ENCODE assay signal across 27 cellular contexts in genomic region chr10:96613565-96613964, GRCh38. TPM values are rescaled to one million over a fixed set of nuclear protein-coding genes. Genes with fewer than 3 reads are reported as not detected.
A peak's percentile ranks its signal among the peaks of the same experiment; 100 is the strongest.
DNase-seq lines count a peak whose midpoint lies in the region; ATAC-seq and TF ChIP-seq lines count a peak whose summit lies in the region.
"Had no signal": no experiment of that assay in that cellular context is flagged by ENCODE, and none has a peak within 500 bp of the region (broad histone marks: within the 10 kb centered on the region; RNA-seq: fewer than 3 reads in every experiment).

No MANE protein-coding gene starts in this region.

- H4K91ac ChIP-seq in trophoblast cell (ENCODE audit: low read depth, low read length) = peak overlapping the region; percentile 49

- no peak overlapping the region for H2AK5ac ChIP-seq in trophoblast cell (ENCODE audit: low read length)

- H3K9me3 ChIP-seq in PC-3 (ENCODE audit: low read length) = no peaks in the 10 kb centered on the region
- H3K9me3 ChIP-seq in trophoblast cell (ENCODE audit: insufficient read depth, low read depth, low read length) = no peaks in the 10 kb centered on the region
- no peaks in the 10 kb centered on the region for H3K9me3 ChIP-seq in ascending aorta
- H3K9me3 ChIP-seq: ovary had no signal

- no peaks in the 10 kb centered on the region for H3K79me2 ChIP-seq in PC-3 (ENCODE audit: low read length)
- no peaks in the 10 kb centered on the region for H3K79me2 ChIP-seq in trophoblast cell (ENCODE audit: control insufficient read depth, insufficient read depth, low read length, poor library complexity)

- H3K4me2 ChIP-seq in PC-3 (ENCODE audit: low read length) (no peak overlapping the region), trophoblast cell (ENCODE audit: low read length) (no peak overlapping the region)
- H3K4me2 ChIP-seq: smooth muscle cell had no signal

- H4K12ac ChIP-seq in trophoblast cell (ENCODE audit: low read depth, low read length) = no peak overlapping the region

- no peak overlapping the region for H3K18ac ChIP-seq in trophoblast cell (ENCODE audit: low read length)

- H3K36me3 ChIP-seq in PC-3 (ENCODE audit: low read depth, low read length) (no peaks in the 10 kb centered on the region), trophoblast cell (ENCODE audit: control insufficient read depth in 1 of 2, insufficient read depth in 2 of 2, low read length in 2 of 2) (no peaks in the 10 kb centered on the region), ascending aorta (no peaks in the 10 kb centered on the region)
- H3K36me3 ChIP-seq: ovary had no signal

- BruUV-seq in PC-3 (replicated peaks; lab: Mats Ljungman, UMichigan) = no TSS peak

- no peak for TF ChIP-seq CTCF in PC-3 (conservative IDR thresholded peaks at IDR 0.05; ENCODE audit: low read depth, low read length)
- TF ChIP-seq CTCF in ascending aorta (IDR thresholded peaks at IDR 0.05) = no peak

- no peaks in the 10 kb centered on the region for H4K20me1 ChIP-seq in PC-3 (ENCODE audit: low read length)

- peaks cover 2% of the 10 kb centered on the region for H3K79me1 ChIP-seq in trophoblast cell (ENCODE audit: low read length)

- H2BK12ac ChIP-seq in trophoblast cell (ENCODE audit: low read length) = no peak overlapping the region

- no peak overlapping the region for H3K9ac ChIP-seq in PC-3 (ENCODE audit: low read length)
- H3K9ac ChIP-seq in trophoblast cell (ENCODE audit: low read length) = no peak overlapping the region

- H3F3A ChIP-seq in PC-3 (ENCODE audit: low read length, unreplicated experiment) = no peaks in the 10 kb centered on the region

- H2BK5ac ChIP-seq in trophoblast cell (ENCODE audit: low read depth, low read length, poor library complexity) = peak overlapping the region; percentile 13

- H3K27ac ChIP-seq in PC-3 (ENCODE audit: low read length) (peak overlapping the region; percentile 39; the same call in 1 of the 2 replicates), trophoblast cell (ENCODE audit: low read depth, low read length) (peak overlapping the region; percentile 8), ascending aorta (no peak overlapping the region)
- H3K27ac ChIP-seq: ovary, RWPE1, SK-N-MC had no signal

- H2AFZ ChIP-seq in PC-3 (ENCODE audit: low read length) = no peak overlapping the region
- no peak overlapping the region for H2AFZ ChIP-seq in trophoblast cell (ENCODE audit: insufficient read depth, low read length, poor library complexity)

- H3K4me3 ChIP-seq in PC-3 (ENCODE audit: low read length) (no peak overlapping the region), trophoblast cell (ENCODE audit: low read depth, low read length) (no peak overlapping the region), ascending aorta (no peak overlapping the region)
- H3K4me3 ChIP-seq: ovary, SK-N-MC, smooth muscle cell had no signal

- POLR2A ChIA-PET in PC-3 (lab: Charles Lee; ENCODE audit: unreplicated experiment) = no interaction called here

- peak; percentile 41 for DNase-seq in ELR (ENCODE audit: low read depth)
- DNase-seq in PC-3 = peak; percentile 30
- DNase-seq in trophoblast cell = no peak
- no peak for DNase-seq in stimulated activated CD4-positive, alpha-beta T cell treated with anti-CD3 and anti-CD28 coated beads, Interleukin-2, amount 100 ng/mL, for 48 hours
- no peak for DNase-seq in ascending aorta (ENCODE audit: low spot score in 2 of 2)
- DNase-seq in dermis blood vessel endothelial cell = no peak
- DNase-seq in stimulated activated CD8-positive, alpha-beta memory T cell treated with anti-CD3 and anti-CD28 coated beads, Interleukin-4, amount 100 ng/mL, for 48 hours = no peak
- DNase-seq: activated CD4-positive, alpha-beta memory T cell treated with anti-CD3 and anti-CD28 coated beads, Interleukin-2, amount 10 ng/mL, durations not matched to agents 7 days and 5 days; activated CD4-positive, alpha-beta T cell treated with anti-CD3 and anti-CD28 coated beads for 1 hour; activated CD8-positive, alpha-beta memory T cell treated with anti-CD3 and anti-CD28 coated beads, Interleukin-2, amount 50 U/mL, for 48 hours; aorta; C1 segment of cervical spinal cord; caudate nucleus; endodermal cell; kidney; NCI-H1436; NCI-H2081 treated with DMSO at 0.1 percent for 48 hours; NCI-H345; NCI-H748 treated with DMSO at 0.1 percent for 48 hours; ovary; retina; stimulated activated CD4-positive, alpha-beta T cell treated with anti-CD3 and anti-CD28 coated beads, Interleukin-1b, Interleukin-23, amount 100 ng/mL, for 48 hours had no signal

- no CpG with 5 or more reads among the region's 3 CpGs for WGBS in trophoblast cell (ENCODE audit: extremely low coverage, insufficient coverage, insufficient read length)

- CTCF ChIA-PET in PC-3 (lab: Charles Lee) = no interaction called here

- no peaks in the 10 kb centered on the region for H3K9me2 ChIP-seq in PC-3 (replicated peaks; ENCODE audit: low read length)

- H3K23ac ChIP-seq in trophoblast cell (ENCODE audit: low read length) = no peak overlapping the region

- intact Hi-C loops in PC-3 (cut with micrococcal nuclease) (no loop called here), ascending aorta (cut with DNase I) (no loop called here)

- no peak overlapping the region for H3K4ac ChIP-seq in trophoblast cell (ENCODE audit: low read depth, low read length)

- H3K4me1 ChIP-seq in PC-3 (ENCODE audit: insufficient read depth, low read length) = peaks cover 38% of the 10 kb centered on the region
- H3K4me1 ChIP-seq in trophoblast cell (ENCODE audit: control insufficient read depth in 1 of 2, insufficient read depth in 2 of 2, low read length in 2 of 2) = peaks cover 0 to 3% of the 10 kb centered on the region in 2 experiments
- H3K4me1 ChIP-seq in ascending aorta = peaks cover 0 to 1% of the 10 kb centered on the region in 2 donors

- ATAC-seq in PC-3 (no peak), esophagus mucosa (peak; percentile 51)
- ATAC-seq: activated T-helper 17 cell treated with anti-CD3 and anti-CD28 coated beads, Interleukin-2, amount 50 U/mL, for 72 hours had no signal

- no peak overlapping the region for H4K8ac ChIP-seq in trophoblast cell (ENCODE audit: low read depth, low read length)

- H3K14ac ChIP-seq in trophoblast cell (ENCODE audit: low read length) = no peak overlapping the region

- no peak overlapping the region for H2BK120ac ChIP-seq in trophoblast cell (ENCODE audit: insufficient read depth, low read length, poor library complexity)

- H3K27me3 ChIP-seq in PC-3 (ENCODE audit: low read length) = no peaks in the 10 kb centered on the region
- no peaks in the 10 kb centered on the region for H3K27me3 ChIP-seq in trophoblast cell (ENCODE audit: insufficient read depth, low read length)
- H3K27me3 ChIP-seq in ascending aorta = no peaks in the 10 kb centered on the region
- H3K27me3 ChIP-seq: ovary had no signal

RNA-seq across cellular contexts. Expression of gene TM9SF3, which starts 26.8 kb away (rescaled TPM):
- total RNA-seq in PC-3 (2014; rRNA removed) (39.2 and 47.0 TPM in 2 replicates), esophagus mucosa (60.7 TPM), ascending aorta (30.4 TPM), dermis blood vessel endothelial cell (101 and 119 TPM in 2 replicates)
- polyA plus RNA-seq in trophoblast cell (2013) = 90.7 and 96.7 TPM in 2 replicates

Comparison
In these comparisons a context has a peak if more than half of its experiments do, and no peak if none do; other contexts are left out.
1. DNase-seq: peak in ELR (single experiment) and PC-3 (single experiment); none in trophoblast cell (0 of 2), stimulated activated CD4-positive, alpha-beta T cell treated with anti-CD3 and anti-CD28 coated beads, Interleukin-2, amount 100 ng/mL, for 48 hours (0 of 2), ascending aorta (0 of 2), dermis blood vessel endothelial cell (single experiment) and stimulated activated CD8-positive, alpha-beta memory T cell treated with anti-CD3 and anti-CD28 coated beads, Interleukin-4, amount 100 ng/mL, for 48 hours (single experiment).
2. H3K27ac ChIP-seq: peak in PC-3 (single experiment) and trophoblast cell (single experiment); none in ascending aorta (0 of 2).